8 cellular contexts compared by ENCODE assay signal in the genomic region with DNA sequence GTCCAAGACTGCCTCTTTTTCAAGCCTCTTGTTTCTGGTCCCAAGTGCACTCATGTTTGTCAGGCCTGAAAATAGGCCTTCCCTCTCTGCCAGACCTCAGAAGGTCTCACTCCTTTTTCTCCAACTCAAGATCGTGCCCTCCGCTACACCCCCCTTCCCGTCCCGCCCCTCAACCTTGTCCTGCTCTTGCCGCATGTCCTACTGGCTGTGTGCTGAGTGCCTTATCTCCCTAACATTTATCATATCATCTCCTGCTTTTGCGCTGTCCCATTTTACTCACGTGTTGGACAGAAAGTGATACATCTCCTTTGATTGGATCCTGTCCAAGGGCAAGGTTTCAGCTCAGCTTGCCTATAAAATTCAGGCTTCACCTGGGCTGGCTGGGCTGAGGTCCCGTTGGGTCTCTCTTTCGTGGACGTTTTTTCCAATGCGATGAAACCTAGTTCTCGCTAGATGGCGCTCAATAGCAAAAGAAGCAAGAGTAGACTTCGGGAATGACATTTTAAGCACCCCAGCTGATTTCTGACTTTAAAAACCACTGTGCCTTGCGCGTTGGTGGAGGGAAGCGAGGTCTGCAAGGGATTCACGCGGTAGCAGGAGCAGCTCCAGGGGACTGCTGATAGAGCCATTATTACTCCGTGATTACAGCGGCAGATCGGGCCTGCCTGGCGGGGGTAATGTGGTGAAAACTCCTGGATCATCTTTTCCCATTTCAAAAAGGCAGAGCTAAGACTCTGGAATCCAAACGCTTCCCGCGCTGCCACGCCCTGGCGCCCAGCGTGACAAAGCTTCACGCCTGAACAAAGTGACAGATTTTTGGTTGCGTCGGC.
A peak's percentile ranks its signal among the peaks of the same experiment; 100 is the strongest.
DNase-seq lines count a peak whose midpoint lies in the region; ATAC-seq and TF ChIP-seq lines count a peak whose summit lies in the region.

No MANE protein-coding gene starts in this region.

- peaks cover 0 to 2% (median 0%) of the 10 kb centered on the region in 5 donors for H3K36me3 Mint-ChIP-seq in naive thymus-derived CD4-positive, alpha-beta T cell

- no peaks in the 10 kb centered on the region for H3K27me3 ChIP-seq in naive thymus-derived CD4-positive, alpha-beta T cell (ENCODE audit: control insufficient read depth in 2 of 2, insufficient read depth in 2 of 2, low read length in 2 of 2)
- H3K27me3 ChIP-seq in vagina = no peaks in the 10 kb centered on the region

- POLR2A ChIA-PET in naive thymus-derived CD4-positive, alpha-beta T cell (lab: Charles Lee) = no interaction called here

- H3K9me3 Mint-ChIP-seq in naive thymus-derived CD4-positive, alpha-beta T cell = peaks cover 0 to 4% (median 0%) of the 10 kb centered on the region in 11 donors

- intact Hi-C loops in naive thymus-derived CD4-positive, alpha-beta T cell (cut with micrococcal nuclease) = no loop called here
- intact Hi-C loops in vagina (cut with DNase I) = no loop called here

- no peak for TF ChIP-seq POLR2A in vagina (IDR thresholded peaks at IDR 0.05)

- H3K27ac ChIP-seq in naive thymus-derived CD4-positive, alpha-beta T cell (ENCODE audit: low read depth, low read length) = no peak overlapping the region
- no peak overlapping the region for H3K27ac ChIP-seq in vagina

- no peaks in the 10 kb centered on the region for H3K9me3 ChIP-seq in naive thymus-derived CD4-positive, alpha-beta T cell (ENCODE audit: control insufficient read depth in 2 of 3, low read length in 3 of 3)
- H3K9me3 ChIP-seq in vagina = no peaks in the 10 kb centered on the region

- no peaks in the 10 kb centered on the region for H3K36me3 ChIP-seq in naive thymus-derived CD4-positive, alpha-beta T cell (ENCODE audit: control insufficient read depth in 2 of 3, insufficient read depth in 3 of 3, low read length in 3 of 3)
- no peaks in the 10 kb centered on the region for H3K36me3 ChIP-seq in vagina

- CTCF ChIA-PET in naive thymus-derived CD4-positive, alpha-beta T cell (lab: Charles Lee) = interaction anchor here (1.6 kb wide), 1 partner anchor 10 kb away, joined by 4 read pairs; no protein-coding TSS in a partner anchor

- ATAC-seq in GM19043 (IDR thresholded peaks at IDR 0.05; ENCODE audit: low read depth, unreplicated experiment) = peak; percentile 70
- ATAC-seq in HG03175 (IDR thresholded peaks at IDR 0.05; ENCODE audit: unreplicated experiment) = peak; percentile 71
- ATAC-seq in naive thymus-derived CD4-positive, alpha-beta T cell = peak; percentile 59

- peak overlapping the region in 1 of 9 donors; percentile 23 for H3K27ac Mint-ChIP-seq in naive thymus-derived CD4-positive, alpha-beta T cell

- H3K4me3 ChIP-seq in naive thymus-derived CD4-positive, alpha-beta T cell (ENCODE audit: low read length) = peak overlapping the region; percentile 34
- peak overlapping the region; percentile 37 for H3K4me3 ChIP-seq in vagina

- H3K27me3 Mint-ChIP-seq in naive thymus-derived CD4-positive, alpha-beta T cell = peaks cover 15 to 35% (median 32%) of the 10 kb centered on the region in 5 donors

- H3K4me1 ChIP-seq in naive thymus-derived CD4-positive, alpha-beta T cell (ENCODE audit: control insufficient read depth in 2 of 2, insufficient read depth in 2 of 2, low read length in 2 of 2) = peaks cover 0 to 6% of the 10 kb centered on the region in 2 donors
- peaks cover 6% of the 10 kb centered on the region for H3K4me1 ChIP-seq in vagina

- DNase-seq in COR-L47 (lab: John Stamatoyannopoulos, UW) = peak; percentile 56
- peak; percentile 58 for DNase-seq in NCI-H2227 treated with DMSO at 0.1 percent for 48 hours (lab: John Stamatoyannopoulos, UW)
- peak; percentile 5 to 24 for DNase-seq in activated CD4-positive, alpha-beta T cell treated with anti-CD3 and anti-CD28 coated beads, Interleukin-2, amount 50 U/mL, for 48 hours
- DNase-seq in fibroblast of peridontal ligament (ENCODE audit: extremely low read depth) = peak; percentile 86
- DNase-seq in naive thymus-derived CD4-positive, alpha-beta T cell = peak in 7 of 9 donors; percentile 10 to 36 (median 21)
- DNase-seq in vagina (ENCODE audit: extremely low spot score in 2 of 2) = no peak

- H3K4me1 Mint-ChIP-seq in naive thymus-derived CD4-positive, alpha-beta T cell = peaks cover 4 to 12% (median 7%) of the 10 kb centered on the region in 7 donors

- peak in 2 of 3 experiments; percentile 43 to 57 for TF ChIP-seq CTCF in vagina (IDR thresholded peaks at IDR 0.05)

- peak overlapping the region; percentile 44 to 78 (median 72) for H3K4me3 Mint-ChIP-seq in naive thymus-derived CD4-positive, alpha-beta T cell

Comparison
In these comparisons a context has a peak if more than half of its experiments do, and no peak if none do; other contexts are left out.
1. DNase-seq: peak in COR-L47 (single experiment), NCI-H2227 treated with DMSO at 0.1 percent for 48 hours (single experiment), activated CD4-positive, alpha-beta T cell treated with anti-CD3 and anti-CD28 coated beads, Interleukin-2, amount 50 U/mL, for 48 hours (2 of 2), fibroblast of peridontal ligament (single experiment) and naive thymus-derived CD4-positive, alpha-beta T cell (7 of 9); none in vagina (0 of 2).
2. Peak in every context shown above with its lines, with median percentiles within 50 percentile points of each other: ATAC-seq.